In genomic region chr4:76182463-76182862, GRCh38 we compare ENCODE assay signal across 31 cellular contexts.
"Had no signal": no experiment of that assay in that cellular context is flagged by ENCODE, and none has a peak within 500 bp of the region (broad histone marks: within the 10 kb centered on the region; RNA-seq: fewer than 3 reads in every experiment).

No MANE protein-coding gene starts in this region.

- H3K4me1 ChIP-seq: colonic mucosa had no signal

- H3K4me3 ChIP-seq: cardiac muscle cell, colonic mucosa, heart left ventricle had no signal

- H3K9me3 Mint-ChIP-seq: activated B cell treated with CpG ODN at 0.5 μM for 24 hours; activated CD8-positive, alpha-beta T cell treated with anti-CD3 and anti-CD28 coated beads for 36 hours; activated T-cell treated with anti-CD3 and anti-CD28 coated beads, Interleukin-2, amount 50 U/mL, for 4 hours; activated T-helper 17 cell treated with anti-CD3 and anti-CD28 coated beads, Interleukin-2, amount 50 U/mL, for 72 hours; T-helper 2 cell treated with Interferon-gamma antibody and Interleukin-4, amounts not matched to agents 5 μg/mL and 100 μg/mL, for 36 hours had no signal

- H3K9me3 ChIP-seq: colonic mucosa, heart left ventricle had no signal

- DNase-seq: activated B cell treated with CpG ODN at 0.5 μM for 24 hours; activated CD4-positive, alpha-beta T cell treated with anti-CD3 and anti-CD28 coated beads for 48 hours; activated CD4-positive, alpha-beta T cell treated with anti-CD3 and anti-CD28 coated beads, Interleukin-2, amount 50 U/mL, for 1 hour; activated CD4-positive, alpha-beta T cell treated with anti-CD3 and anti-CD28 coated beads, Interleukin-2, amount 50 U/mL, for 48 hours; activated CD8-positive, alpha-beta memory T cell treated with anti-CD3 and anti-CD28 coated beads for 24 hours; activated CD8-positive, alpha-beta T cell treated with anti-CD3 and anti-CD28 coated beads for 36 hours; activated effector memory CD4-positive, alpha-beta T cell treated with Interleukin-2 at 50 U/mL for 16 hours; activated gamma-delta T cell treated with Interleukin-2 at 50 U/mL for 16 hours; activated naive CD4-positive, alpha-beta T cell treated with anti-CD3 and anti-CD28 coated beads, Interleukin-2, amount 50 U/mL, for 16 hours; activated naive CD4-positive, alpha-beta T cell treated with Interleukin-2 at 50 U/mL for 16 hours; activated T-cell treated with anti-CD3 and anti-CD28 coated beads, Interleukin-2, amount 50 U/mL, for 4 hours; amniotic stem cell; anterior cingulate cortex; brain microvascular endothelial cell; central memory CD4-positive, alpha-beta T cell; cerebellar nuclear complex; colonic mucosa; effector CD8-positive, alpha-beta T cell; erythroblast; foreskin fibroblast; glutamatergic neuron; heart left ventricle; T-helper 1 cell; T-helper 17 cell; T1000; WERI-Rb-1 had no signal

- H3K27ac Mint-ChIP-seq: activated B cell treated with CpG ODN at 0.5 μM for 24 hours; activated CD8-positive, alpha-beta T cell treated with anti-CD3 and anti-CD28 coated beads for 36 hours; activated naive CD8-positive, alpha-beta T cell; activated T-helper 17 cell treated with anti-CD3 and anti-CD28 coated beads, Interleukin-2, amount 50 U/mL, for 72 hours; T-helper 17 cell; T-helper 2 cell treated with Interferon-gamma antibody and Interleukin-4, amounts not matched to agents 5 μg/mL and 100 μg/mL, for 36 hours had no signal

- H3K27me3 ChIP-seq: brain microvascular endothelial cell, cardiac muscle cell, colonic mucosa, heart left ventricle had no signal

- H3K27ac ChIP-seq: brain microvascular endothelial cell, cardiac muscle cell, colonic mucosa, heart left ventricle, WERI-Rb-1 had no signal

- H3K4me3 Mint-ChIP-seq: activated B cell treated with CpG ODN at 0.5 μM for 24 hours; activated CD8-positive, alpha-beta T cell treated with anti-CD3 and anti-CD28 coated beads for 36 hours; activated naive CD8-positive, alpha-beta T cell; activated T-cell treated with anti-CD3 and anti-CD28 coated beads, Interleukin-2, amount 50 U/mL, for 4 hours; activated T-helper 17 cell treated with anti-CD3 and anti-CD28 coated beads, Interleukin-2, amount 50 U/mL, for 72 hours; T-helper 17 cell; T-helper 2 cell treated with Interferon-gamma antibody and Interleukin-4, amounts not matched to agents 5 μg/mL and 100 μg/mL, for 36 hours had no signal

- ATAC-seq: activated CD4-positive, CD25-positive, alpha-beta regulatory T cell treated with anti-CD3 and anti-CD28 coated beads, Interleukin-2, amount 50 U/mL, for 24 hours; activated CD8-positive, alpha-beta T cell treated with anti-CD3 and anti-CD28 coated beads for 36 hours; activated T-cell treated with anti-CD3 and anti-CD28 coated beads, Interleukin-2, amount 50 U/mL, for 4 hours; activated T-helper 17 cell treated with anti-CD3 and anti-CD28 coated beads, Interleukin-2, amount 50 U/mL, for 72 hours; heart left ventricle; T-helper 17 cell had no signal

- H3K36me3 ChIP-seq: colonic mucosa had no signal

- H3K4me1 Mint-ChIP-seq: activated T-helper 17 cell treated with anti-CD3 and anti-CD28 coated beads, Interleukin-2, amount 50 U/mL, for 72 hours had no signal
